In the genomic region with DNA sequence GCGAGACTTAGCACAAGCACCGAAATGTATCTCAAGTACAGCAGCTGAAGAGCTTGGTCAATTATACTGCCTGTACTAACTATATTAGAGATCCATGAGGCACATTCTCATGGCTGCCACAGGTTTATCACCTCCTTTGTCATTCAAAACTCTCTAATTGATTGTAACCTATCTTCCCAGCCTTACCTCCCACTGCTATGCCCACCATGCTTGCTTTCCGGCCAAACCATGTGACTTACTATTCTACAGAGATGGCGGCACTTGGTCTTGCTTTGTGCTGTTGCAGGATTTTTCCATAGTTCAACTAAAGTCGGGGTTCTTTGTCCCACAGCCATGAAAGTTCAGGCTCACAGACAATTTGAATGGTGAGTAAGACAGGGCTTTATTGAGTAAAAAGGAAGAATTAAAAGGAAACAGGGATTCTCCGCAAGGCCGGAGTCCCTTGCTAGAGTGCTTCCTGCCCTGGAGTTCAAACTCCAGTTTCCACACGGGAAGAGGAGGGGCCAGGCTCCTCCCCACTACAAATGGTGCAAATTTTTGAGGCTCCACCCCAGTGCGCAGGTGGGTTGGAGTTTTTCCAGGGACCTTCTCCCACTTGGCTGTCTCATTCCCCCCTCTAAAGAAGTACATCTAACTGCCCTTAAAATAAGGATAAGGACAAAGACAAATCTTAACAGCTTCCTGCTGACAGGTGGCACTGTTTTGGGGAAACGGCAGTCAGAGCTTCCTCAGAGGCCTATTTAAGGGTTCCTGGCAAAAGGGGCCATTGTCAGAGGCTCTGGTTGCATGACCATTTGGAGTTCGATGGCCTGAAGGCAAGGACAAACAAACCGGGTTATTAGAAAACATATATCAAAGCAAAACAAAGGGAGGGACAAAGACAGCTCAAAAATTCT, we compare ENCODE assay signal across 19 cellular contexts. TPM values are rescaled to one million over a fixed set of nuclear protein-coding genes. Genes with fewer than 3 reads are reported as not detected.
DNase-seq lines count a peak whose midpoint lies in the region; ATAC-seq, FAIRE-seq and TF ChIP-seq lines count a peak whose summit lies in the region.
"Had no signal": no experiment of that assay in that cellular context is flagged by ENCODE, and none has a peak within 500 bp of the region (broad histone marks: within the 10 kb centered on the region; RNA-seq: fewer than 3 reads in every experiment).

No MANE protein-coding gene starts in this region.

- WGBS in HepG2 (ENCODE audit: low lambda C conversion rate), result 35% methylated on average over 10 of the region's 12 CpGs

- H3K27ac ChIP-seq in 22Rv1 (no peak overlapping the region), GM23338 (ENCODE audit: low read depth) (no peak overlapping the region), HepG2 (ENCODE audit: extremely low read length, insufficient read depth, low read length) (no peak overlapping the region)
- H3K27ac ChIP-seq: KMS-11, RWPE1 had no signal

- H3K27me3 ChIP-seq in GM23338 (ENCODE audit: insufficient read depth), result no peaks in the 10 kb centered on the region
- H3K27me3 ChIP-seq in HepG2 (ENCODE audit: control insufficient read depth in 1 of 2, insufficient read depth in 2 of 2, low read length in 2 of 2), result no peaks in the 10 kb centered on the region
- no peaks in the 10 kb centered on the region for H3K27me3 ChIP-seq in MG63

- no peaks in the 10 kb centered on the region for H3K9me3 ChIP-seq in HepG2 (ENCODE audit: low read length)
- no peaks in the 10 kb centered on the region for H3K9me3 ChIP-seq in MG63

- TF ChIP-seq EP300 in HepG2 (IDR thresholded peaks at IDR 0.05; ENCODE audit: low read depth in 2 of 2, low read length in 2 of 2) (no peak), HepG2 (CRISPR knock-in tag; IDR thresholded peaks at IDR 0.05; ENCODE audit: borderline replicate concordance) (no peak)

- in situ Hi-C loops in HepG2 (cut with HindIII; ENCODE audit: extremely low pct_ligation_motif_present, low pct_unique_long_range_greater_than_20kb), result no loop called here

- DNase-seq in GM23338 (ENCODE audit: low spot score) (peak; percentile 55), WTC11 (ENCODE audit: low spot score) (no peak), HepG2 (ENCODE audit: low spot score) (no peak), AG20443 (ENCODE audit: low spot score) (no peak), MG63 (no peak)
- DNase-seq in stimulated activated naive CD4-positive, alpha-beta T cell (lab: John Stamatoyannopoulos, UW), result no peak
- DNase-seq: activated naive CD4-positive, alpha-beta T cell; effector memory CD8-positive, alpha-beta T cell; HCEC 1CT; NCI-H1105; NCI-H2107; NCI-H774; stimulated activated naive CD8-positive, alpha-beta T cell treated with anti-CD3 and anti-CD28 coated beads, Interleukin-15, amount 100 ng/mL, for 72 hours had no signal

- BruUV-seq in HepG2 (replicated peaks; lab: Mats Ljungman, UMichigan), result no TSS peak

- H3K27ac Mint-ChIP-seq in GM23338, result no peak overlapping the region
- H3K27ac Mint-ChIP-seq in WTC11, result no peak overlapping the region
- H3K27ac Mint-ChIP-seq: effector memory CD8-positive, alpha-beta T cell; stimulated activated naive CD8-positive, alpha-beta T cell treated with anti-CD3 and anti-CD28 coated beads, Interleukin-15, amount 100 ng/mL, for 72 hours had no signal

- H4K20me1 ChIP-seq in GM23338 (replicated peaks; ENCODE audit: insufficient read depth) (no peaks in the 10 kb centered on the region), HepG2 (ENCODE audit: insufficient read depth, low read length) (no peaks in the 10 kb centered on the region)

- no peak for TF ChIP-seq POLR2A in HepG2 (IDR thresholded peaks at IDR 0.05; ENCODE audit: insufficient read depth in 1 of 2, low read depth in 2 of 2, low read length in 2 of 2)

- intact Hi-C loops in HepG2 (cut with micrococcal nuclease; ENCODE audit: unreplicated experiment), result no loop called here

- POLR2A ChIA-PET in WTC11 (lab: Charles Lee), result no interaction called here
- POLR2A ChIA-PET in HepG2 (lab: Yijun Ruan, JAX), result no interaction called here

- FAIRE-seq in HepG2 (lab: Jason Lieb, UNC), result no peak
- FAIRE-seq: GM19239 had no signal

- H3K9me2 ChIP-seq in GM23338 (ENCODE audit: insufficient read depth), result 0 out of 2 replicates have a peak, but pooled peaks cover 12% of the 10 kb centered on the region

- peaks cover 17% of the 10 kb centered on the region; the same call in 2 of the 3 replicates for H3K36me3 Mint-ChIP-seq in GM23338 (ENCODE audit: low read depth)
- H3K36me3 Mint-ChIP-seq in WTC11, result peaks cover 19% of the 10 kb centered on the region

- H3K4me3 ChIP-seq in GM23338, result no peak overlapping the region
- no peak overlapping the region for H3K4me3 ChIP-seq in HepG2 (replicated peaks in 1 of 3; ENCODE audit: insufficient read depth in 1 of 3, low read depth in 2 of 3, low read length in 3 of 3)
- no peak overlapping the region for H3K4me3 ChIP-seq in MG63

- no peaks in the 10 kb centered on the region for H3F3A ChIP-seq in GM23338 (replicated peaks; ENCODE audit: low read depth)

- H3K4me1 ChIP-seq in GM23338 (ENCODE audit: insufficient read depth) (peaks cover 20% of the 10 kb centered on the region), HepG2 (ENCODE audit: insufficient read depth, low read length) (no peaks in the 10 kb centered on the region; the same call in 1 of the 2 replicates)

- no peak for TF ChIP-seq RAD21 in HepG2 (CRISPR knock-in tag; IDR thresholded peaks at IDR 0.05)

- peaks cover 2% of the 10 kb centered on the region for H3K27me3 Mint-ChIP-seq in GM23338 (ENCODE audit: insufficient read depth, low read depth, poor library complexity)
- H3K27me3 Mint-ChIP-seq in WTC11 (ENCODE audit: low read depth), result peaks cover 8% of the 10 kb centered on the region

- H3K36me3 ChIP-seq in GM23338 (ENCODE audit: insufficient read depth) (no peaks in the 10 kb centered on the region), HepG2 (replicated peaks in 1 of 2; ENCODE audit: control insufficient read depth in 1 of 2, insufficient read depth in 2 of 2, low read length in 2 of 2) (no peaks in the 10 kb centered on the region), MG63 (no peaks in the 10 kb centered on the region)

- H2AFZ ChIP-seq in GM23338, result no peak overlapping the region
- H2AFZ ChIP-seq in HepG2 (ENCODE audit: low read length), result no peak overlapping the region

- H3K4me3 Mint-ChIP-seq in GM23338 (no peak overlapping the region), WTC11 (no peak overlapping the region)
- H3K4me3 Mint-ChIP-seq: effector memory CD8-positive, alpha-beta T cell; stimulated activated naive CD8-positive, alpha-beta T cell treated with anti-CD3 and anti-CD28 coated beads, Interleukin-15, amount 100 ng/mL, for 72 hours had no signal

- H3K79me2 ChIP-seq in GM23338 (replicated peaks; ENCODE audit: insufficient read depth), result no peaks in the 10 kb centered on the region
- no peaks in the 10 kb centered on the region for H3K79me2 ChIP-seq in HepG2 (ENCODE audit: insufficient read depth, low read length)

- H3K4me1 Mint-ChIP-seq in GM23338, result peaks cover 27% of the 10 kb centered on the region
- peaks cover 55% of the 10 kb centered on the region for H3K4me1 Mint-ChIP-seq in WTC11
- H3K4me1 Mint-ChIP-seq: stimulated activated naive CD8-positive, alpha-beta T cell treated with anti-CD3 and anti-CD28 coated beads, Interleukin-15, amount 100 ng/mL, for 72 hours had no signal

- no peak overlapping the region for H3K9ac ChIP-seq in HepG2 (ENCODE audit: insufficient read depth, low read depth, low read length)
- H3K9ac ChIP-seq: KMS-11 had no signal

- ATAC-seq in GM23338 (peak; percentile 30; the same call in 2 of the 3 replicates), WTC11 (peak; percentile 46), HepG2 (no peak), HG02973 (IDR thresholded peaks at IDR 0.05; ENCODE audit: unreplicated experiment) (no peak)
- ATAC-seq: effector memory CD8-positive, alpha-beta T cell; sciatic nerve; stimulated activated naive CD8-positive, alpha-beta T cell treated with anti-CD3 and anti-CD28 coated beads, Interleukin-15, amount 100 ng/mL, for 72 hours had no signal

- H3K4me2 ChIP-seq in GM23338 (no peak overlapping the region), HepG2 (ENCODE audit: low read depth, low read length) (no peak overlapping the region)
- H3K4me2 ChIP-seq: KMS-11 had no signal

- H3K9me3 Mint-ChIP-seq in GM23338 (peaks cover 17% of the 10 kb centered on the region), WTC11 (peaks cover 6% of the 10 kb centered on the region; the same call in 1 of the 2 replicates)
- H3K9me3 Mint-ChIP-seq: effector memory CD8-positive, alpha-beta T cell; stimulated activated naive CD8-positive, alpha-beta T cell treated with anti-CD3 and anti-CD28 coated beads, Interleukin-15, amount 100 ng/mL, for 72 hours had no signal

- TF ChIP-seq CTCF in 22Rv1 (IDR thresholded peaks at IDR 0.05) (peak; percentile 30; the same call in 1 of the 2 replicates), GM23338 (conservative IDR thresholded peaks at IDR 0.05; ENCODE audit: low read depth in 2 of 2) (peak; percentile 39 to 43), WTC11 (IDR thresholded peaks at IDR 0.05) (no peak), HepG2 (CRISPR knock-in tag; IDR thresholded peaks at IDR 0.05) (no peak)

- CTCF ChIA-PET in WTC11 (lab: Charles Lee) (interaction anchor here (1.0 to 2.7 kb wide), 4 partner anchors 13 to 100 kb away, joined by 3 to 11 read pairs (median 6); partner anchors contain the start of gene FMO4), HepG2 (lab: Yijun Ruan, JAX; ENCODE audit: low intra/inter-chr PET ratio, low total read pairs) (no interaction called here)

RNA-seq across cellular contexts. Expression of gene FMO2, which starts 28.7 kb away (rescaled TPM):
- not detected in 2 replicates for total RNA-seq in GM23338 (2014; rRNA removed; shearing (Covaris generic))
- 0.31 TPM in 1 of 2 replicates, not detected in the other for polyA plus RNA-seq in GM23338 (2016; fragmentation: Nextera tagmentation; extraction: Ambion mirVana)
- 0.16 to 0.23 TPM in 2 of 3 replicates, not detected in the other for total RNA-seq in WTC11 (2021)
- total RNA-seq in HepG2 (2016; rRNA removed; fragmentation: Illumina TruSeq; extraction: Trizol), result not detected in 2 replicates
- not detected in 2 replicates for total RNA-seq in HepG2 (2016; cell fraction: cytosol; rRNA removed; fragmentation: Illumina TruSeq; extraction: Trizol; ENCODE audit: low read depth)
- not detected in 2 replicates for total RNA-seq in HepG2 (2016; cell fraction: insoluble cytoplasmic fraction; rRNA removed; fragmentation: Illumina TruSeq; extraction: Trizol)
- total RNA-seq in HepG2 (2016; cell fraction: membrane; rRNA removed; fragmentation: Illumina TruSeq; extraction: Trizol), result not detected in 2 replicates
- not detected in 2 replicates for total RNA-seq in HepG2 (2016; cell fraction: nucleus; rRNA removed; fragmentation: Illumina TruSeq; extraction: Trizol)
- polyA plus RNA-seq in HepG2 (2011; rRNA removed), result not detected in 2 replicates
- polyA plus RNA-seq in HepG2 (2011; cell fraction: cytosol; rRNA removed), result not detected in 2 replicates
- not detected in 2 replicates for polyA plus RNA-seq in HepG2 (2011; cell fraction: nucleus; rRNA removed)
- polyA plus RNA-seq in HepG2 (2012), result not detected in 2 replicates
- polyA plus RNA-seq in HepG2 (2016; cell fraction: cytosol; fragmentation: Illumina TruSeq; extraction: Trizol; ENCODE audit: low read depth), result not detected in 2 replicates
- polyA plus RNA-seq in HepG2 (2016; cell fraction: insoluble cytoplasmic fraction; fragmentation: Illumina TruSeq; extraction: Trizol; ENCODE audit: low read depth), result not detected in 2 replicates
- not detected in 2 replicates for polyA plus RNA-seq in HepG2 (2016; cell fraction: membrane; fragmentation: Illumina TruSeq; extraction: Trizol; ENCODE audit: low read depth)
- not detected in 2 replicates for polyA plus RNA-seq in HepG2 (2016; cell fraction: nucleus; fragmentation: Illumina TruSeq; extraction: Trizol; ENCODE audit: insufficient read depth, low read depth)
- polyA minus RNA-seq in HepG2 (2011; rRNA and poly(A)+ RNA removed; ENCODE audit: low replicate concordance), result not detected in 2 replicates
- polyA minus RNA-seq in HepG2 (2011; cell fraction: cytosol; rRNA and poly(A)+ RNA removed), result not detected in 2 replicates
- not detected in 2 replicates for polyA minus RNA-seq in HepG2 (2011; cell fraction: nucleus; rRNA and poly(A)+ RNA removed)
- total RNA-seq in MG63 (2014; rRNA removed; shearing (Covaris generic); ENCODE audit: low replicate concordance), result not detected in 2 replicates

RNA-seq across cellular contexts. Expression of gene FMO1, which starts 34.5 kb away (rescaled TPM):
- total RNA-seq in GM23338 (2014; rRNA removed; shearing (Covaris generic)), result not detected in 2 replicates
- 0.19 and 0.23 TPM in 2 replicates for polyA plus RNA-seq in GM23338 (2016; fragmentation: Nextera tagmentation; extraction: Ambion mirVana)
- total RNA-seq in WTC11 (2021), result 0.30 TPM in 1 of 3 replicates, not detected in the others
- not detected in 2 replicates for total RNA-seq in HepG2 (2016; rRNA removed; fragmentation: Illumina TruSeq; extraction: Trizol)
- total RNA-seq in HepG2 (2016; cell fraction: cytosol; rRNA removed; fragmentation: Illumina TruSeq; extraction: Trizol; ENCODE audit: low read depth), result not detected in 2 replicates
- not detected in 2 replicates for total RNA-seq in HepG2 (2016; cell fraction: insoluble cytoplasmic fraction; rRNA removed; fragmentation: Illumina TruSeq; extraction: Trizol)
- total RNA-seq in HepG2 (2016; cell fraction: membrane; rRNA removed; fragmentation: Illumina TruSeq; extraction: Trizol), result not detected in 2 replicates
- total RNA-seq in HepG2 (2016; cell fraction: nucleus; rRNA removed; fragmentation: Illumina TruSeq; extraction: Trizol), result not detected in 2 replicates
- not detected in 2 replicates for polyA plus RNA-seq in HepG2 (2011; rRNA removed)
- not detected in 2 replicates for polyA plus RNA-seq in HepG2 (2011; cell fraction: cytosol; rRNA removed)
- not detected in 2 replicates for polyA plus RNA-seq in HepG2 (2011; cell fraction: nucleus; rRNA removed)
- polyA plus RNA-seq in HepG2 (2012), result not detected in 2 replicates
- polyA plus RNA-seq in HepG2 (2016; cell fraction: cytosol; fragmentation: Illumina TruSeq; extraction: Trizol; ENCODE audit: low read depth), result not detected in 2 replicates
- not detected in 2 replicates for polyA plus RNA-seq in HepG2 (2016; cell fraction: insoluble cytoplasmic fraction; fragmentation: Illumina TruSeq; extraction: Trizol; ENCODE audit: low read depth)
- polyA plus RNA-seq in HepG2 (2016; cell fraction: membrane; fragmentation: Illumina TruSeq; extraction: Trizol; ENCODE audit: low read depth), result not detected in 2 replicates
- not detected in 2 replicates for polyA plus RNA-seq in HepG2 (2016; cell fraction: nucleus; fragmentation: Illumina TruSeq; extraction: Trizol; ENCODE audit: insufficient read depth, low read depth)
- polyA minus RNA-seq in HepG2 (2011; rRNA and poly(A)+ RNA removed; ENCODE audit: low replicate concordance), result not detected in 2 replicates
- polyA minus RNA-seq in HepG2 (2011; cell fraction: cytosol; rRNA and poly(A)+ RNA removed), result not detected in 2 replicates
- polyA minus RNA-seq in HepG2 (2011; cell fraction: nucleus; rRNA and poly(A)+ RNA removed), result not detected in 2 replicates
- not detected in 2 replicates for total RNA-seq in MG63 (2014; rRNA removed; shearing (Covaris generic); ENCODE audit: low replicate concordance)

Comparison
In these comparisons a context has a peak if more than half of its experiments do, and no peak if none do; other contexts are left out.
1. CTCF ChIP-seq: peak in 22Rv1 (single experiment) and GM23338 (2 of 2); none in WTC11 (single experiment) and HepG2 (single experiment).
2. ATAC-seq: peak in GM23338 (single experiment) and WTC11 (single experiment); none in HepG2 (single experiment) and HG02973 (single experiment).